Comparison of ENCODE assay signal across 22 cellular contexts in the genomic region with DNA sequence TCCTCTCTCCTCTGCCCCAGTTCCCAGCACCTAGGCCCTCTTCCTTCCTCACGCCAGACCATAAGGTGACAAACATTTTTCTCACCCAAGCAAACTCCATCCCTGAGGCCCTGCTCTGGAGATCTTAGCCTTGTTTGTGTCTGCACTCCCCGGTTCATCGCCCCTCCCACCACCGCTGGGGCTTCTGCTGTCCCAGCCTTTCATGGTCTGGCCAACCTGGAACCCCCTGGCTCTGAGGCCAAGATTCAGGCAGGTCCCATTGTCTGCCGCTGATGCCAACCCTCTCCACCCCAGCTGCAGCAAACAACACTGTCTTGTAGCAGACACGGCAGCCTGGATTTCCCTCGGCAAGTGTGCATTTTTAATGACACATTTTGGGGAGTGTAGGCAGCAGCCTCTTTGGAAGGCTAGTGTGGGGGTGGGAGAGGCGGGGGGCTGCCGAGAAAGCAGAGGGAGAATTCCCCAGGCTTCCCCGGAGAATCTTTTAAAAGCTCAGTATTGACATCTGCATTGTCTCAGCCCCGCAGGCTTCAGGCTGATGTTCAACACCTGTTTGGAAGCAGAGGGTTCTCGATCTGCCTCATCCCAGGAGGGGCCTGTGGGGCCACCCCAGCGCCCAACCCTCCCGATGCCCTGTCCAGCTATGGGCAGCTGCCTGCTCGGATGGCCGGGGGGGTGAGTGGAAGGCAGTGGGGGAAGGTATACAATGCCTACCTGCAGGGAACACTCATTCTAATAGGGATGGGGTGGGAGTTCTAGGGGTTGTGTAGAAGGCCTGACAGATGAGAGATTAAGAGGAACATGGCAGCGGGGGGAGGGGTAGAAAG. TPM values are rescaled to one million over a fixed set of nuclear protein-coding genes. Genes with fewer than 3 reads are reported as not detected.
A peak's percentile ranks its signal among the peaks of the same experiment; 100 is the strongest.
DNase-seq lines count a peak whose midpoint lies in the region; ATAC-seq and TF ChIP-seq lines count a peak whose summit lies in the region.
"Had no signal": no experiment of that assay in that cellular context is flagged by ENCODE, and none has a peak within 500 bp of the region (broad histone marks: within the 10 kb centered on the region; RNA-seq: fewer than 3 reads in every experiment).

No MANE protein-coding gene starts in this region.

- H3K9ac ChIP-seq in HUES48 (ENCODE audit: low read depth, low read length) = no peak overlapping the region
- H3K9ac ChIP-seq: GM23248 had no signal

- no peaks in the 10 kb centered on the region for H3K36me3 ChIP-seq in HUES48 (ENCODE audit: control insufficient read depth, insufficient read depth, low read length)
- H3K36me3 ChIP-seq: adrenal gland had no signal

- peaks cover 38% of the 10 kb centered on the region for H3K4me1 Mint-ChIP-seq in glutamatergic neuron (ENCODE audit: low read depth, unreplicated experiment)
- H3K4me1 Mint-ChIP-seq in activated T-cell treated with anti-CD3 and anti-CD28 coated beads, Interleukin-2, amount 50 U/mL, for 72 hours (ENCODE audit: low read depth) = peaks cover 27% of the 10 kb centered on the region

- POLR2A ChIA-PET in RWPE1 (lab: Yijun Ruan, JAX; ENCODE audit: low non-redundant PET) = no interaction called here

- CTCF ChIA-PET in RWPE1 (lab: Yijun Ruan, JAX) = interaction anchor here (0.5 to 0.9 kb wide), 3 partner anchors 40 to 220 kb away, joined by 3 to 4 read pairs (median 4); no protein-coding TSS in a partner anchor

- peaks cover 3% of the 10 kb centered on the region for H3K27me3 Mint-ChIP-seq in glutamatergic neuron (ENCODE audit: unreplicated experiment)
- H3K27me3 Mint-ChIP-seq in activated T-cell treated with anti-CD3 and anti-CD28 coated beads, Interleukin-2, amount 50 U/mL, for 72 hours (ENCODE audit: low read depth) = no peaks in the 10 kb centered on the region

- no peaks in the 10 kb centered on the region for H3K36me3 Mint-ChIP-seq in glutamatergic neuron (ENCODE audit: unreplicated experiment)
- H3K36me3 Mint-ChIP-seq in activated T-cell treated with anti-CD3 and anti-CD28 coated beads, Interleukin-2, amount 50 U/mL, for 72 hours (ENCODE audit: insufficient read depth in 2 of 2) = no peaks in the 10 kb centered on the region
- H3K36me3 Mint-ChIP-seq: CD4-positive, CD25-positive, alpha-beta regulatory T cell had no signal

- peak overlapping the region; percentile 25 for H3K4me3 Mint-ChIP-seq in glutamatergic neuron (ENCODE audit: unreplicated experiment)
- H3K4me3 Mint-ChIP-seq in activated T-cell treated with anti-CD3 and anti-CD28 coated beads, Interleukin-2, amount 50 U/mL, for 72 hours = no peak overlapping the region
- H3K4me3 Mint-ChIP-seq: CD4-positive, CD25-positive, alpha-beta regulatory T cell had no signal

- peaks cover 15% of the 10 kb centered on the region for H3K9me3 Mint-ChIP-seq in glutamatergic neuron (ENCODE audit: unreplicated experiment)
- H3K9me3 Mint-ChIP-seq in activated T-cell treated with anti-CD3 and anti-CD28 coated beads, Interleukin-2, amount 50 U/mL, for 72 hours = no peaks in the 10 kb centered on the region
- H3K9me3 Mint-ChIP-seq: CD4-positive, CD25-positive, alpha-beta regulatory T cell; IgD-negative memory B cell had no signal

- TF ChIP-seq CTCF in RWPE1 (conservative IDR thresholded peaks at IDR 0.05; ENCODE audit: low read depth) = no peak
- TF ChIP-seq CTCF in glutamatergic neuron (IDR thresholded peaks at IDR 0.05; ENCODE audit: partially characterized antibody, unreplicated experiment) = no peak

- no peak overlapping the region for H3K4me3 ChIP-seq in HUES48 (ENCODE audit: low read depth, low read length)
- no peak overlapping the region for H3K4me3 ChIP-seq in skin epidermis
- H3K4me3 ChIP-seq: adrenal gland, GM23248, hepatocyte had no signal

- peak overlapping the region; percentile 15 for H3K27ac ChIP-seq in HUES48 (ENCODE audit: low read depth, low read length)
- peak overlapping the region; percentile 87 for H3K27ac ChIP-seq in RWPE1
- H3K27ac ChIP-seq in skin epidermis = peak overlapping the region in 19 of 21 experiments; percentile 11 to 93 (median 76)
- H3K27ac ChIP-seq: adrenal gland, GM23248, hepatocyte had no signal

- DNase-seq in RWPE1 (ENCODE audit: low spot score) (no peak), glutamatergic neuron (no peak)
- DNase-seq in activated T-cell treated with anti-CD3 and anti-CD28 coated beads, Interleukin-2, amount 50 U/mL, for 72 hours = no peak
- DNase-seq: activated CD4-positive, alpha-beta T cell treated with anti-CD3 and anti-CD28 coated beads for 1 hour; activated T-cell treated with anti-CD3 and anti-CD28 coated beads, Interleukin-2, amount 50 U/mL, for 1 hour; adrenal gland; CD4-positive, CD25-positive, alpha-beta regulatory T cell; cortex of kidney; GM23248; left ventricle myocardium superior; NCI-H1417 treated with DMSO at 0.1 percent for 48 hours; NCI-H510A treated with DMSO at 0.1 percent for 48 hours; retina; RPMI8226; stimulated activated CD4-positive, alpha-beta T cell treated with anti-CD3 and anti-CD28 coated beads, Interleukin-2, amount 100 ng/mL, for 48 hours had no signal

- H3K27ac Mint-ChIP-seq in glutamatergic neuron (ENCODE audit: unreplicated experiment) = peak overlapping the region; percentile 69
- no peak overlapping the region for H3K27ac Mint-ChIP-seq in activated T-cell treated with anti-CD3 and anti-CD28 coated beads, Interleukin-2, amount 50 U/mL, for 72 hours
- H3K27ac Mint-ChIP-seq: CD4-positive, CD25-positive, alpha-beta regulatory T cell; IgD-negative memory B cell had no signal

- H3K9me3 ChIP-seq in HUES48 (ENCODE audit: control insufficient read depth, insufficient read depth, low read length) = no peaks in the 10 kb centered on the region
- H3K9me3 ChIP-seq: adrenal gland had no signal

- no peak for ATAC-seq in GM18868 (IDR thresholded peaks at IDR 0.05; ENCODE audit: unreplicated experiment)
- ATAC-seq in activated T-cell treated with anti-CD3 and anti-CD28 coated beads, Interleukin-2, amount 50 U/mL, for 72 hours (replicated peaks in 1 of 2) = no peak
- no peak for ATAC-seq in HG03521 (IDR thresholded peaks at IDR 0.05; ENCODE audit: unreplicated experiment)
- ATAC-seq in HG03159 (IDR thresholded peaks at IDR 0.05; ENCODE audit: unreplicated experiment) = no peak
- ATAC-seq: left ventricle myocardium superior had no signal

- no peaks in the 10 kb centered on the region for H3K27me3 ChIP-seq in HUES48 (ENCODE audit: control insufficient read depth, insufficient read depth, low read length)
- H3K27me3 ChIP-seq: adrenal gland, hepatocyte had no signal

- H3K4me1 ChIP-seq in HUES48 (ENCODE audit: control insufficient read depth, insufficient read depth, low read length) = peaks cover 45% of the 10 kb centered on the region
- H3K4me1 ChIP-seq: adrenal gland had no signal

RNA-seq across cellular contexts. Expression of a gene that starts 41.6 kb away (rescaled TPM):
- 26.0 TPM for total RNA-seq in glutamatergic neuron (ENCODE audit: unreplicated experiment)
- total RNA-seq in activated T-cell treated with anti-CD3 and anti-CD28 coated beads, Interleukin-2, amount 50 U/mL, for 72 hours = 1 to 10 TPM; 1.5 to 2.6 TPM

Comparison
In these comparisons a context has a peak if more than half of its experiments do, and no peak if none do; other contexts are left out.
1. H3K27ac ChIP-seq: peak in every context shown above with its lines; median percentile 87 in RWPE1; 76 in skin epidermis; 15 in HUES48.